In genomic region chr2:40316631-40317030, GRCh38 we compare ENCODE assay signal across 19 cellular contexts.
DNase-seq lines count a peak whose midpoint lies in the region; ATAC-seq and TF ChIP-seq lines count a peak whose summit lies in the region.
"Had no signal": no experiment of that assay in that cellular context is flagged by ENCODE, and none has a peak within 500 bp of the region (broad histone marks: within the 10 kb centered on the region; RNA-seq: fewer than 3 reads in every experiment).

No MANE protein-coding gene starts in this region.

- H3K4me3 ChIP-seq in DOHH2 (ENCODE audit: low read length) (0 out of 2 replicates have a peak overlapping the region, but pooled peaks have one; percentile 5), PC-3 (ENCODE audit: low read length) (no peak overlapping the region)
- H3K4me3 ChIP-seq: A549 had no signal

- peaks cover 16% of the 10 kb centered on the region for H3K36me3 Mint-ChIP-seq in nephron (ENCODE audit: low read depth)
- H3K36me3 Mint-ChIP-seq: IgD-negative memory B cell had no signal

- POLR2A ChIA-PET in PC-3 (lab: Charles Lee; ENCODE audit: unreplicated experiment), result no interaction called here

- no peak overlapping the region for H3K4me3 Mint-ChIP-seq in nephron

- H3K27ac Mint-ChIP-seq in nephron, result peak overlapping the region; percentile 72 to 90 (median 75)
- H3K27ac Mint-ChIP-seq: IgD-negative memory B cell had no signal

- H3K27ac ChIP-seq in DOHH2 (ENCODE audit: low read depth, low read length) (peak overlapping the region; percentile 19; the same call in 1 of the 2 replicates), PC-3 (ENCODE audit: low read length) (0 out of 2 replicates have a peak overlapping the region, but pooled peaks have one; percentile 8), epithelial cell of prostate (peak overlapping the region; percentile 52)
- H3K27ac ChIP-seq: A549 had no signal

- 0 out of 2 replicates have a peak, but pooled peaks have one; percentile 15 for ATAC-seq in PC-3

- peaks cover 49% of the 10 kb centered on the region for H3K36me3 ChIP-seq in DOHH2 (ENCODE audit: control insufficient read depth, low read length)
- H3K36me3 ChIP-seq in PC-3 (ENCODE audit: low read depth, low read length), result no peaks in the 10 kb centered on the region
- H3K36me3 ChIP-seq: BE2C had no signal

- H3K9me2 ChIP-seq in DOHH2 (replicated peaks; ENCODE audit: control insufficient read depth, low read length), result no peaks in the 10 kb centered on the region
- no peaks in the 10 kb centered on the region for H3K9me2 ChIP-seq in PC-3 (replicated peaks; ENCODE audit: low read length)

- no peaks in the 10 kb centered on the region for H4K20me1 ChIP-seq in DOHH2 (ENCODE audit: control insufficient read depth, insufficient read depth, low read depth, low read length)
- H4K20me1 ChIP-seq in PC-3 (ENCODE audit: low read length), result no peaks in the 10 kb centered on the region

- H2AFZ ChIP-seq in PC-3 (ENCODE audit: low read length), result no peak overlapping the region

- H3K9me3 ChIP-seq in DOHH2 (ENCODE audit: control insufficient read depth, insufficient read depth, low read length) (peaks cover 20% of the 10 kb centered on the region; the same call in 1 of the 2 replicates), PC-3 (ENCODE audit: low read length) (no peaks in the 10 kb centered on the region)
- H3K9me3 ChIP-seq: BE2C had no signal

- no peaks in the 10 kb centered on the region for H3K27me3 ChIP-seq in DOHH2 (ENCODE audit: control insufficient read depth, low read length)
- H3K27me3 ChIP-seq in PC-3 (ENCODE audit: low read length), result no peaks in the 10 kb centered on the region
- H3K27me3 ChIP-seq: BE2C had no signal

- H3K4me1 ChIP-seq in DOHH2 (ENCODE audit: control insufficient read depth, low read length), result peaks cover 56% of the 10 kb centered on the region
- H3K4me1 ChIP-seq in PC-3 (ENCODE audit: insufficient read depth, low read length), result peaks cover 22% of the 10 kb centered on the region
- H3K4me1 ChIP-seq: A549, BE2C had no signal

- BruUV-seq in PC-3 (replicated peaks; lab: Mats Ljungman, UMichigan), result no TSS peak

- TF ChIP-seq CTCF in DOHH2 (IDR thresholded peaks at IDR 0.05; ENCODE audit: low read depth, low read length, poor library complexity, severe bottlenecking) (no peak), PC-3 (conservative IDR thresholded peaks at IDR 0.05; ENCODE audit: low read depth, low read length) (no peak), nephron (IDR thresholded peaks at IDR 0.05; ENCODE audit: unreplicated experiment in 3 of 3) (no peak)

- H3K79me2 ChIP-seq in DOHH2 (ENCODE audit: control insufficient read depth, low read length), result peaks cover 34% of the 10 kb centered on the region
- no peaks in the 10 kb centered on the region for H3K79me2 ChIP-seq in PC-3 (ENCODE audit: low read length)

- no peaks in the 10 kb centered on the region for H3K27me3 Mint-ChIP-seq in nephron (ENCODE audit: low read depth)

- DNase-seq in PC-3, result no peak
- DNase-seq in epithelial cell of prostate (ENCODE audit: low read depth, low spot score), result no peak
- DNase-seq in D341Med (ENCODE audit: low spot score), result no peak
- no peak for DNase-seq in stimulated activated CD4-positive, alpha-beta T cell treated with anti-CD3 and anti-CD28 coated beads, Interleukin-4, amount 100 ng/mL, for 1 hour
- no peak for DNase-seq in anterior cingulate cortex (lab: John Stamatoyannopoulos, UW)
- no peak for DNase-seq in posterior cingulate gyrus
- DNase-seq: BE2C, DMS79 treated with DMSO at 0.1 percent for 48 hours, NCI-H1694 treated with DMSO at 0.1 percent for 48 hours, NCI-H2081 treated with DMSO at 0.1 percent for 48 hours, NCI-H2171 treated with DMSO at 0.1 percent for 48 hours, NCI-H446, NCI-H526 treated with DMSO at 0.1 percent for 48 hours, OCI-M1, SHP77 had no signal

- H3K4me1 Mint-ChIP-seq in nephron, result peaks cover 46% of the 10 kb centered on the region

- CTCF ChIA-PET in PC-3 (lab: Charles Lee), result no interaction called here

- peaks cover 7% of the 10 kb centered on the region for H3K9me3 Mint-ChIP-seq in nephron

- no peak overlapping the region for H3K9ac ChIP-seq in PC-3 (ENCODE audit: low read length)

- H3F3A ChIP-seq in DOHH2 (ENCODE audit: control insufficient read depth, insufficient read depth), result peaks cover 1% of the 10 kb centered on the region; the same call in 1 of the 2 replicates
- no peaks in the 10 kb centered on the region for H3F3A ChIP-seq in PC-3 (ENCODE audit: low read length, unreplicated experiment)

- H3K4me2 ChIP-seq in DOHH2 (ENCODE audit: low read length), result peak overlapping the region; percentile 27; the same call in 1 of the 2 replicates
- no peak overlapping the region for H3K4me2 ChIP-seq in PC-3 (ENCODE audit: low read length)
- H3K4me2 ChIP-seq: A549 had no signal

- intact Hi-C loops in PC-3 (cut with micrococcal nuclease), result no loop called here
- intact Hi-C loops in posterior cingulate gyrus (cut with DNase I), result no loop called here
